Comparison of ENCODE assay signal across 21 cellular contexts in the genomic region with DNA sequence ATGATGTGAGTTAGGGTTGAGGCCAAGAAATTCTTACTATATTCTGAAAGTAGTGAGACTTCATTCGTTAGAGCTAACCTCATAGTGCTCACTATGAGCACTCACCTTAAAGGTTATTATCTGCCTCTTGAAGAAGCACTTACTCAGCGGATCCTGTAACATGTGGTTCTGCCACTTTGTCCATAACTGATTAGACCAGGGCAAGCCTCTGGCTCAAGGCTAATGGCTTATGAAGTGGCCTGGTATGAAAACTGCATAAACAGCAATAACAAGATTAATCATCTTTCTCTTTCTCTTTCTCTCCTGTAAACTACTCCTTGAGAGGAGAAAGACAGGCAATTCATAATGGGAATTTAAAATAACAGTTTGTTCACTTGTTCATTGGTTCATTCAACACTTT.
DNase-seq lines count a peak whose midpoint lies in the region; ATAC-seq and TF ChIP-seq lines count a peak whose summit lies in the region.
"Had no signal": no experiment of that assay in that cellular context is flagged by ENCODE, and none has a peak within 500 bp of the region (broad histone marks: within the 10 kb centered on the region; RNA-seq: fewer than 3 reads in every experiment).

No MANE protein-coding gene starts in this region.

- no peak for ATAC-seq in CD8-positive, alpha-beta T cell
- ATAC-seq: effector memory CD8-positive, alpha-beta T cell had no signal

- peaks cover 21% of the 10 kb centered on the region for H3K79me1 ChIP-seq in mesenchymal stem cell (replicated peaks; ENCODE audit: low read length, poor library complexity, severe bottlenecking)

- H3K18ac ChIP-seq in mesenchymal stem cell (ENCODE audit: low read depth in 1 of 2, low read length in 2 of 2), result no peak overlapping the region

- H2BK120ac ChIP-seq in mesenchymal stem cell (ENCODE audit: low read depth, low read length), result no peak overlapping the region

- H3K4me2 ChIP-seq in mesenchymal stem cell (ENCODE audit: low read length, poor library complexity, severe bottlenecking), result no peak overlapping the region
- H3K4me2 ChIP-seq: hepatocyte had no signal

- no peak overlapping the region for H3K9ac ChIP-seq in mesenchymal stem cell (ENCODE audit: low read length)

- 75% methylated on average over 2 of the region's 2 CpGs for WGBS in mesenchymal stem cell

- H4K91ac ChIP-seq in mesenchymal stem cell (ENCODE audit: low read length), result no peak overlapping the region

- H4K8ac ChIP-seq in mesenchymal stem cell (ENCODE audit: low read length), result no peak overlapping the region

- peaks cover 2% of the 10 kb centered on the region for H3K4me1 ChIP-seq in mesenchymal stem cell (ENCODE audit: control insufficient read depth, insufficient read depth, low read depth, low read length)
- peaks cover 24% of the 10 kb centered on the region for H3K4me1 ChIP-seq in CD8-positive, alpha-beta T cell (ENCODE audit: insufficient read depth, low read length)

- H3K36me3 Mint-ChIP-seq in activated T-helper 2 cell treated with anti-CD3 and anti-CD28 coated beads, Interferon-gamma antibody, Interleukin-2, Interleukin-4, amounts not matched to agents 10 μg/mL and 5 μg/mL and 100 μg/mL, durations not matched to agents 14 hours and 24 hours and 36 hours (ENCODE audit: low read depth), result no peaks in the 10 kb centered on the region
- H3K36me3 Mint-ChIP-seq in CD8-positive, alpha-beta T cell, result no peaks in the 10 kb centered on the region
- H3K36me3 Mint-ChIP-seq: CD14-positive monocyte had no signal

- H3K27me3 ChIP-seq in mesenchymal stem cell (ENCODE audit: control insufficient read depth in 1 of 2, insufficient read depth in 1 of 2, low read length in 2 of 2), result no peaks in the 10 kb centered on the region
- H3K27me3 ChIP-seq in CD8-positive, alpha-beta T cell (ENCODE audit: insufficient read depth, low read length), result no peaks in the 10 kb centered on the region
- H3K27me3 ChIP-seq: hepatocyte, ovary had no signal

- peak overlapping the region; percentile 32 for H3K27ac Mint-ChIP-seq in activated T-helper 2 cell treated with anti-CD3 and anti-CD28 coated beads, Interferon-gamma antibody, Interleukin-2, Interleukin-4, amounts not matched to agents 10 μg/mL and 5 μg/mL and 100 μg/mL, durations not matched to agents 14 hours and 24 hours and 36 hours
- H3K27ac Mint-ChIP-seq in CD8-positive, alpha-beta T cell, result no peak overlapping the region
- H3K27ac Mint-ChIP-seq: activated B cell treated with CpG ODN at 0.5 μM for 24 hours had no signal

- H2BK15ac ChIP-seq in mesenchymal stem cell (ENCODE audit: low read depth, poor library complexity, severe bottlenecking), result no peak overlapping the region

- H3K4ac ChIP-seq in mesenchymal stem cell (ENCODE audit: low read depth in 1 of 2, low read length in 2 of 2), result no peak overlapping the region

- intact Hi-C loops in activated T-helper 2 cell treated with anti-CD3 and anti-CD28 coated beads, Interferon-gamma antibody, Interleukin-2, Interleukin-4, amounts not matched to agents 10 μg/mL and 5 μg/mL and 100 μg/mL, durations not matched to agents 14 hours and 24 hours and 36 hours (cut with micrococcal nuclease), result no loop called here
- intact Hi-C loops in CD8-positive, alpha-beta T cell (cut with DNase I, micrococcal nuclease), result no loop called here

- DNase-seq in NCI-H2227 (lab: John Stamatoyannopoulos, UW; ENCODE audit: unreplicated experiment) (peak; percentile 0), NCI-H2227 treated with DMSO at 0.1 percent for 48 hours (lab: John Stamatoyannopoulos, UW) (no peak), DMS79 (lab: John Stamatoyannopoulos, UW) (peak; percentile 75), mesenchymal stem cell (peak; percentile 22), RKO (ENCODE audit: low spot score) (no peak), putamen (ENCODE audit: low spot score) (no peak)
- DNase-seq in activated T-helper 2 cell treated with anti-CD3 and anti-CD28 coated beads, Interferon-gamma antibody, Interleukin-2, Interleukin-4, amounts not matched to agents 10 μg/mL and 5 μg/mL and 100 μg/mL, durations not matched to agents 14 hours and 24 hours and 36 hours (ENCODE audit: low spot score), result no peak
- DNase-seq in CD8-positive, alpha-beta T cell, result no peak
- DNase-seq: activated B cell treated with CpG ODN at 0.5 μM for 24 hours; activated CD8-positive, alpha-beta memory T cell treated with anti-CD3 and anti-CD28 coated beads, Interleukin-2, amount 50 U/mL, for 4 hours; amniotic stem cell; central memory CD4-positive, alpha-beta T cell; DND-41; effector memory CD8-positive, alpha-beta T cell; NCI-H2107; NCI-H82; ovary; stimulated activated CD4-positive, alpha-beta T cell treated with anti-CD3 and anti-CD28 coated beads, Interleukin-4, amount 100 ng/mL, for 4 hours had no signal

- H3K4me3 ChIP-seq in mesenchymal stem cell (ENCODE audit: insufficient read depth in 1 of 2, low read depth in 1 of 2, low read length in 2 of 2), result no peak overlapping the region
- no peak overlapping the region for H3K4me3 ChIP-seq in CD8-positive, alpha-beta T cell (ENCODE audit: low read depth, low read length)
- H3K4me3 ChIP-seq: hepatocyte, ovary had no signal

- H2BK12ac ChIP-seq in mesenchymal stem cell (ENCODE audit: low read length in 2 of 2), result no peak overlapping the region

- POLR2A ChIA-PET in CD8-positive, alpha-beta T cell (lab: Charles Lee), result no interaction called here

- H3K14ac ChIP-seq in mesenchymal stem cell (ENCODE audit: low read length in 2 of 2), result no peak overlapping the region

- no peak overlapping the region for H2BK5ac ChIP-seq in mesenchymal stem cell (ENCODE audit: low read depth, low read length, poor library complexity, severe bottlenecking)

- no peaks in the 10 kb centered on the region for H3K27me3 Mint-ChIP-seq in activated T-helper 2 cell treated with anti-CD3 and anti-CD28 coated beads, Interferon-gamma antibody, Interleukin-2, Interleukin-4, amounts not matched to agents 10 μg/mL and 5 μg/mL and 100 μg/mL, durations not matched to agents 14 hours and 24 hours and 36 hours (ENCODE audit: low read depth)
- no peaks in the 10 kb centered on the region for H3K27me3 Mint-ChIP-seq in CD8-positive, alpha-beta T cell (ENCODE audit: low read depth)
- H3K27me3 Mint-ChIP-seq: activated B cell treated with CpG ODN at 0.5 μM for 24 hours; effector memory CD8-positive, alpha-beta T cell had no signal

- H3K36me3 ChIP-seq in mesenchymal stem cell (ENCODE audit: control insufficient read depth in 1 of 2, insufficient read depth in 2 of 2, low read depth in 1 of 2, low read length in 2 of 2), result no peaks in the 10 kb centered on the region
- no peaks in the 10 kb centered on the region for H3K36me3 ChIP-seq in CD8-positive, alpha-beta T cell (ENCODE audit: insufficient read depth, low read length)
- H3K36me3 ChIP-seq: ovary had no signal

- CTCF ChIA-PET in CD8-positive, alpha-beta T cell (lab: Charles Lee), result no interaction called here

- no peak overlapping the region for H3K23ac ChIP-seq in mesenchymal stem cell (ENCODE audit: low read length in 2 of 2)

- no peak overlapping the region for H2AFZ ChIP-seq in mesenchymal stem cell (ENCODE audit: low read depth, low read length)
- H2AFZ ChIP-seq: hepatocyte had no signal

- no peaks in the 10 kb centered on the region for H3K9me3 Mint-ChIP-seq in activated T-helper 2 cell treated with anti-CD3 and anti-CD28 coated beads, Interferon-gamma antibody, Interleukin-2, Interleukin-4, amounts not matched to agents 10 μg/mL and 5 μg/mL and 100 μg/mL, durations not matched to agents 14 hours and 24 hours and 36 hours
- H3K9me3 Mint-ChIP-seq in CD8-positive, alpha-beta T cell, result no peaks in the 10 kb centered on the region
- H3K9me3 Mint-ChIP-seq: activated B cell treated with CpG ODN at 0.5 μM for 24 hours; CD14-positive monocyte; effector memory CD8-positive, alpha-beta T cell had no signal

- H3K4me3 Mint-ChIP-seq in activated T-helper 2 cell treated with anti-CD3 and anti-CD28 coated beads, Interferon-gamma antibody, Interleukin-2, Interleukin-4, amounts not matched to agents 10 μg/mL and 5 μg/mL and 100 μg/mL, durations not matched to agents 14 hours and 24 hours and 36 hours (ENCODE audit: low read depth), result no peak overlapping the region
- no peak overlapping the region for H3K4me3 Mint-ChIP-seq in CD8-positive, alpha-beta T cell
- H3K4me3 Mint-ChIP-seq: activated B cell treated with CpG ODN at 0.5 μM for 24 hours; CD14-positive monocyte; effector memory CD8-positive, alpha-beta T cell had no signal

- TF ChIP-seq CTCF in CD8-positive, alpha-beta T cell (IDR thresholded peaks at IDR 0.05), result no peak

- H2AK5ac ChIP-seq in mesenchymal stem cell (ENCODE audit: low read length, severe bottlenecking), result no peak overlapping the region

- no peaks in the 10 kb centered on the region for H3K9me3 ChIP-seq in mesenchymal stem cell (ENCODE audit: control insufficient read depth, low read length)
- H3K9me3 ChIP-seq in CD8-positive, alpha-beta T cell (ENCODE audit: low read length), result no peaks in the 10 kb centered on the region
- H3K9me3 ChIP-seq: ovary had no signal

- peaks cover 46% of the 10 kb centered on the region for H3K4me1 Mint-ChIP-seq in activated T-helper 2 cell treated with anti-CD3 and anti-CD28 coated beads, Interferon-gamma antibody, Interleukin-2, Interleukin-4, amounts not matched to agents 10 μg/mL and 5 μg/mL and 100 μg/mL, durations not matched to agents 14 hours and 24 hours and 36 hours (ENCODE audit: low read depth)
- H3K4me1 Mint-ChIP-seq in CD8-positive, alpha-beta T cell (ENCODE audit: low read depth), result peaks cover 69% of the 10 kb centered on the region

- H3K27ac ChIP-seq in mesenchymal stem cell (ENCODE audit: low read length, poor library complexity, severe bottlenecking), result no peak overlapping the region
- no peak overlapping the region for H3K27ac ChIP-seq in CD8-positive, alpha-beta T cell (ENCODE audit: low read depth, low read length)
- H3K27ac ChIP-seq: hepatocyte, ovary, RWPE1 had no signal

Comparison
In these comparisons a context has a peak if more than half of its experiments do, and no peak if none do; other contexts are left out.
1. DNase-seq: peak in NCI-H2227 (single experiment), DMS79 (single experiment) and mesenchymal stem cell (single experiment); none in NCI-H2227 treated with DMSO at 0.1 percent for 48 hours (single experiment), activated T-helper 2 cell treated with anti-CD3 and anti-CD28 coated beads, Interferon-gamma antibody, Interleukin-2, Interleukin-4, amounts not matched to agents 10 μg/mL and 5 μg/mL and 100 μg/mL, durations not matched to agents 14 hours and 24 hours and 36 hours (single experiment), CD8-positive, alpha-beta T cell (0 of 7), RKO (single experiment) and putamen (single experiment).